Comparison of ENCODE assay signal across 13 cellular contexts in the genomic region with DNA sequence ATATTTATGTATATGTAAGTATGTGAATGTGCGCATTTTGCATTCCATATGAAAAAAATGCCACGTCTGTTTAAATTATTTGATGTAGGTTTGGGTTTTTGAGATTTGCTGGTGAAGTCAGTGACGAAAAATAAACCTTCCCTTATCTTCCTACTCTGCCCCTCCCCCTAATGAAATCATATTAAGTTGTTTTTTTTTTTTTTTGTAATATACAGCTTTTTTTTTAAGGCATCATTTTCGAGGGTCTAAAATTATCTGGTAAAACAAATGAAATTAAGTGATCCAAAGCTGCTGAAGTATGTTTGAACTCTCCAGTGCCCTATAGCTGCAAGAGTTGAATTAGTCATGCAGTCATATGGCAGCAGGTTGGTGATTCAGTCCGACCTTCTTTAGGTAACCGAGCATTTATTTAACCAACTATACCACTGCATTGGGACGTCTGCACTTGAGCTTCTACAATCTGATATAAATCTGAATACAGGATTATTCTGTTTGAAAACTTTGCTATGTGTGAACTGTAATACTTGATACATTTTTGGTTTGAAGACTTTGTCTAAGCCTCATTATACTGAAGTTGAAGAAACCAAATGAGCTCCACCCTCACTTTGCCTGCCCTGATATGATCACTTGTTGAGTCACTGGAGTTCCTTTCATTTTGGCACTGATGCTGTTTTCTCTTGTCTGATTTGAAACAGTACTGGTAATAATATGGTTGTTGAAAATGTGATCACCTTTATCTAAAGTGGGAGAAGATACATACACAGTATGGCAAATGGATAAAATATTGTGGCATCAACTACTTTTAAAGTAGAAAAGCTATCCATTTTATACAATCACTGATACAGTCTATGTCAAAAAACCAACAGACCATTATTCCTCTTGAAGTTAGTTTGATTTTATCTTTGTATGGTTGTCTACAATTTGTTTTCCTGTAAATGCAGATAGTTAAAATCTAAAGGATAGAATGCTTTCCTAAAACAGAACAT. TPM values are rescaled to one million over a fixed set of nuclear protein-coding genes. Genes with fewer than 3 reads are reported as not detected.
DNase-seq lines count a peak whose midpoint lies in the region; ATAC-seq and TF ChIP-seq lines count a peak whose summit lies in the region.
"Had no signal": no experiment of that assay in that cellular context is flagged by ENCODE, and none has a peak within 500 bp of the region (broad histone marks: within the 10 kb centered on the region; RNA-seq: fewer than 3 reads in every experiment).

No MANE protein-coding gene starts in this region.

- H3K36me3 ChIP-seq in left lung (peaks cover 0 to 14% of the 10 kb centered on the region in 2 donors), ascending aorta (peaks cover 0 to 6% of the 10 kb centered on the region in 2 donors)

- intact Hi-C loops in left lung (cut with DNase I): no loop called here
- intact Hi-C loops in ascending aorta (cut with DNase I): no loop called here

- TF ChIP-seq CTCF in left lung (IDR thresholded peaks at IDR 0.05) (no peak), ascending aorta (IDR thresholded peaks at IDR 0.05) (no peak)

- H3K9me3 ChIP-seq in left lung: no peaks in the 10 kb centered on the region
- H3K9me3 ChIP-seq in ascending aorta: no peaks in the 10 kb centered on the region
- H3K9me3 ChIP-seq: HAP-1, Peyer's patch, thoracic aorta had no signal

- ATAC-seq in activated T-helper 17 cell treated with anti-CD3 and anti-CD28 coated beads, Interleukin-2, amount 50 U/mL, for 72 hours (replicated peaks): peak; percentile 82
- ATAC-seq in left lung: peak; percentile 11

- peaks cover 35% of the 10 kb centered on the region for H3K36me3 Mint-ChIP-seq in activated T-helper 17 cell treated with anti-CD3 and anti-CD28 coated beads, Interleukin-2, amount 50 U/mL, for 72 hours (ENCODE audit: low read depth)

- no peaks in the 10 kb centered on the region for H3K9me3 Mint-ChIP-seq in activated T-helper 17 cell treated with anti-CD3 and anti-CD28 coated beads, Interleukin-2, amount 50 U/mL, for 72 hours

- H3K4me1 Mint-ChIP-seq in activated T-helper 17 cell treated with anti-CD3 and anti-CD28 coated beads, Interleukin-2, amount 50 U/mL, for 72 hours: peaks cover 26% of the 10 kb centered on the region

- H3K4me3 ChIP-seq in left lung (no peak overlapping the region), ascending aorta (no peak overlapping the region)
- H3K4me3 ChIP-seq: HAP-1, Peyer's patch, thoracic aorta had no signal

- H3K4me1 ChIP-seq in left lung (peaks cover 5 to 81% of the 10 kb centered on the region in 2 donors), ascending aorta (no peaks in the 10 kb centered on the region)

- peak overlapping the region in 1 of 2 donors; percentile 74 for H3K27ac ChIP-seq in left lung
- no peak overlapping the region for H3K27ac ChIP-seq in ascending aorta
- H3K27ac ChIP-seq: thoracic aorta had no signal

- no peaks in the 10 kb centered on the region for H3K27me3 Mint-ChIP-seq in activated T-helper 17 cell treated with anti-CD3 and anti-CD28 coated beads, Interleukin-2, amount 50 U/mL, for 72 hours

- H3K27me3 ChIP-seq in left lung: no peaks in the 10 kb centered on the region
- H3K27me3 ChIP-seq in ascending aorta: no peaks in the 10 kb centered on the region
- H3K27me3 ChIP-seq: Peyer's patch had no signal

- DNase-seq in CD1c-positive myeloid dendritic cell (ENCODE audit: extremely low spot score): peak; percentile 36
- DNase-seq in HT-29 (ENCODE audit: low spot score): peak; percentile 73
- DNase-seq in left lung: no peak
- no peak for DNase-seq in NCI-H2081 treated with DMSO at 0.1 percent for 48 hours (lab: John Stamatoyannopoulos, UW)
- DNase-seq in COR-L47 (lab: John Stamatoyannopoulos, UW): no peak
- no peak for DNase-seq in T-helper 9 cell
- no peak for DNase-seq in ascending aorta (ENCODE audit: low spot score in 2 of 2)
- DNase-seq: GDM1, Peyer's patch, right cardiac atrium had no signal

- H3K27ac Mint-ChIP-seq in activated T-helper 17 cell treated with anti-CD3 and anti-CD28 coated beads, Interleukin-2, amount 50 U/mL, for 72 hours: peak overlapping the region; percentile 39

- peak overlapping the region; percentile 54 for H3K4me3 Mint-ChIP-seq in activated T-helper 17 cell treated with anti-CD3 and anti-CD28 coated beads, Interleukin-2, amount 50 U/mL, for 72 hours

RNA-seq across cellular contexts. Expression of a gene that starts 11.7 kb away (rescaled TPM):
- total RNA-seq in HT-29 (2014; rRNA removed; shearing (Covaris generic)): 3.9 and 4.3 TPM in 2 replicates
- 10 to 100 TPM; 11.2 to 12.3 TPM for total RNA-seq in activated T-helper 17 cell treated with anti-CD3 and anti-CD28 coated beads, Interleukin-2, amount 50 U/mL, for 72 hours
- total RNA-seq in left lung (10 to 100 TPM in 1 of 2 donors, 1 to 10 TPM in 1; 7.0 to 12.7 TPM), ascending aorta (4.0 TPM)

RNA-seq across cellular contexts. Expression of a gene that starts 35.6 kb away (rescaled TPM):
- not detected in 2 replicates for total RNA-seq in HT-29 (2014; rRNA removed; shearing (Covaris generic))
- total RNA-seq in activated T-helper 17 cell treated with anti-CD3 and anti-CD28 coated beads, Interleukin-2, amount 50 U/mL, for 72 hours: not detected
- total RNA-seq in left lung (1 to 10 TPM; 2.3 to 5.1 TPM), ascending aorta (60.0 TPM)

RNA-seq across cellular contexts. Expression of a gene that starts 45.5 kb away (rescaled TPM):
- not detected in 2 replicates for total RNA-seq in HT-29 (2014; rRNA removed; shearing (Covaris generic))
- total RNA-seq in activated T-helper 17 cell treated with anti-CD3 and anti-CD28 coated beads, Interleukin-2, amount 50 U/mL, for 72 hours: not detected
- total RNA-seq in left lung: not detected
- not detected for total RNA-seq in ascending aorta
- total RNA-seq: Peyer's patch, right cardiac atrium, thoracic aorta had no signal

RNA-seq across cellular contexts. Expression of a gene that starts 46.4 kb away (rescaled TPM):
- 170 and 217 TPM in 2 replicates for total RNA-seq in HT-29 (2014; rRNA removed; shearing (Covaris generic))
- 10 to 100 TPM; 20.4 to 52.4 TPM for total RNA-seq in activated T-helper 17 cell treated with anti-CD3 and anti-CD28 coated beads, Interleukin-2, amount 50 U/mL, for 72 hours
- total RNA-seq in left lung (10 to 100 TPM; 23.2 to 32.2 TPM), ascending aorta (90.0 TPM)

RNA-seq across cellular contexts. Expression of a gene that starts 48.4 kb away (rescaled TPM):
- 1.6 TPM in 1 of 2 replicates, not detected in the other for total RNA-seq in HT-29 (2014; rRNA removed; shearing (Covaris generic))
- total RNA-seq in activated T-helper 17 cell treated with anti-CD3 and anti-CD28 coated beads, Interleukin-2, amount 50 U/mL, for 72 hours: not detected
- total RNA-seq in left lung (not detected), ascending aorta (not detected)
- total RNA-seq: Peyer's patch, right cardiac atrium, thoracic aorta had no signal

Comparison
In these comparisons a context has a peak if more than half of its experiments do, and no peak if none do; other contexts are left out.
1. DNase-seq: peak in CD1c-positive myeloid dendritic cell (single experiment) and HT-29 (single experiment); none in left lung (0 of 2), NCI-H2081 treated with DMSO at 0.1 percent for 48 hours (single experiment), COR-L47 (single experiment), T-helper 9 cell (single experiment) and ascending aorta (0 of 2).